Comparison of ENCODE assay signal across 19 cellular contexts in the genomic region with DNA sequence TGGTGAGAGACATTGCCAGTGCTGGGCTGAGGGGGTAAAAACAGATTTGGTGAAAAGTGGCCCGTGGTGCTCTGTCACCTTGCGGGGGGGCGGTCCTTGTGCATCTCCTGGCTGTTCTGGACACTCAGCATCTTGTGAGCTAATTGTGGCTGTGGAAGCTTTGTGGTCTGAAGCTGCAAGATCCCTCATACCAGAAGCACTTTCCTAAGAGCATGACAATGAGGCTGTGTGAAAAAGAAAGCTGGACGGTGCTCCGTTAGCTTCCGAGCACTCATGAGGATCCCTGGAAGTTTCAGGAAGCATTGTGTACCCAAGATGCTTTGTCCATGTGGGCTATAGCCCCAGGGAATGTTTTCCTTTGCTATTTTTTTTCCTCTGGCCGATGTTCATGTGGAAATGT.
DNase-seq lines count a peak whose midpoint lies in the region; ATAC-seq and TF ChIP-seq lines count a peak whose summit lies in the region.
"Had no signal": no experiment of that assay in that cellular context is flagged by ENCODE, and none has a peak within 500 bp of the region (broad histone marks: within the 10 kb centered on the region; RNA-seq: fewer than 3 reads in every experiment).

No MANE protein-coding gene starts in this region.

- no peak overlapping the region for H3K9ac ChIP-seq in KMS-11

- H3K27ac ChIP-seq in KMS-11 (peak overlapping the region; percentile 3; the same call in 1 of the 2 replicates), angular gyrus (ENCODE audit: low read depth, low read length) (peak overlapping the region; percentile 76), layer of hippocampus (ENCODE audit: low read depth, low read length) (peak overlapping the region; percentile 15)
- H3K27ac ChIP-seq: 22Rv1 had no signal

- peaks cover 14% of the 10 kb centered on the region; the same call in 1 of the 2 replicates for H3K36me3 ChIP-seq in KMS-11 (ENCODE audit: insufficient read depth)
- H3K36me3 ChIP-seq: HAP-1 had no signal

- no peak overlapping the region for H2AFZ ChIP-seq in KMS-11 (ENCODE audit: low read depth)

- H3K27me3 Mint-ChIP-seq in CD14-positive monocyte (ENCODE audit: low read depth in 3 of 3): peaks cover 0 to 5% (median 3%) of the 10 kb centered on the region in 3 donors

- peaks cover 0 to 12% (median 3%) of the 10 kb centered on the region in 7 donors for H3K9me3 Mint-ChIP-seq in CD14-positive monocyte

- H3K27me3 ChIP-seq in KMS-11 (ENCODE audit: insufficient read depth, low read depth) (no peaks in the 10 kb centered on the region), layer of hippocampus (ENCODE audit: control insufficient read depth, insufficient read depth, low read length) (no peaks in the 10 kb centered on the region)

- H3K4me3 ChIP-seq in KMS-11 (IDR thresholded peaks at IDR 0.05; ENCODE audit: insufficient read depth, low read depth, low read length): no peak overlapping the region
- H3K4me3 ChIP-seq: GM12878, HAP-1, K562 had no signal

- H4K20me1 ChIP-seq in KMS-11 (ENCODE audit: insufficient read depth): no peaks in the 10 kb centered on the region

- no peak for ATAC-seq in HG03139 (IDR thresholded peaks at IDR 0.05; ENCODE audit: unreplicated experiment)
- ATAC-seq: GM12878, K562, Right ventricle myocardium inferior had no signal

- peaks cover 9% of the 10 kb centered on the region for H3K4me1 Mint-ChIP-seq in CD14-positive monocyte

- no peaks in the 10 kb centered on the region for H3K36me3 Mint-ChIP-seq in CD14-positive monocyte
- H3K36me3 Mint-ChIP-seq: CD4-positive, CD25-positive, alpha-beta regulatory T cell had no signal

- intact Hi-C loops in CD14-positive monocyte (cut with micrococcal nuclease): no loop called here

- TF ChIP-seq CTCF in KMS-11 (conservative IDR thresholded peaks at IDR 0.05; ENCODE audit: low read depth, low read length) (no peak), CD14-positive monocyte (IDR thresholded peaks at IDR 0.05) (no peak)

- H3K4me2 ChIP-seq in KMS-11: no peak overlapping the region

- H3K4me3 Mint-ChIP-seq in CD14-positive monocyte: no peak overlapping the region
- H3K4me3 Mint-ChIP-seq: CD4-positive, CD25-positive, alpha-beta regulatory T cell had no signal

- H3K27ac Mint-ChIP-seq in CD14-positive monocyte: no peak overlapping the region
- H3K27ac Mint-ChIP-seq: CD4-positive, CD25-positive, alpha-beta regulatory T cell had no signal

- H3K79me2 ChIP-seq in KMS-11 (ENCODE audit: insufficient read depth, low read depth): peaks cover 13% of the 10 kb centered on the region; the same call in 1 of the 2 replicates

- peak; percentile 64 for DNase-seq in DMS79 treated with DMSO at 0.1 percent for 48 hours (lab: John Stamatoyannopoulos, UW)
- no peak for DNase-seq in DMS79 (lab: John Stamatoyannopoulos, UW)
- DNase-seq in retina: no peak
- DNase-seq in CD14-positive monocyte (ENCODE audit: low spot score): no peak
- DNase-seq: Caco-2, GF-D8, NCI-H1105 treated with DMSO at 0.1 percent for 48 hours, NCI-H1694, NCI-H2081 treated with DMSO at 0.1 percent for 48 hours had no signal

- peaks cover 73% of the 10 kb centered on the region for H3K4me1 ChIP-seq in KMS-11 (ENCODE audit: low read depth, poor library complexity, severe bottlenecking)
- H3K4me1 ChIP-seq: Caco-2, HAP-1 had no signal

Comparison
In these comparisons a context has a peak if more than half of its experiments do, and no peak if none do; other contexts are left out.
1. H3K27ac ChIP-seq: peak in every context shown above with its lines; median percentile 76 in angular gyrus; 15 in layer of hippocampus; 3 in KMS-11.